23 cellular contexts compared by ENCODE assay signal in genomic region chrX:141904262-141904661, GRCh38. TPM values are rescaled to one million over a fixed set of nuclear protein-coding genes. Genes with fewer than 3 reads are reported as not detected.
"Had no signal": no experiment of that assay in that cellular context is flagged by ENCODE, and none has a peak within 500 bp of the region (broad histone marks: within the 10 kb centered on the region; RNA-seq: fewer than 3 reads in every experiment).

No MANE protein-coding gene starts in this region.

- H3K9me3 ChIP-seq: pancreas had no signal

- ATAC-seq: esophagus mucosa, heart left ventricle, left colon, left ventricle myocardium superior, pancreas, right cardiac atrium had no signal

- H3K4me3 ChIP-seq: heart left ventricle, lung, pancreas had no signal

- H3K36me3 ChIP-seq: heart left ventricle, pancreas had no signal

- H3K27me3 ChIP-seq: heart left ventricle, pancreas had no signal

- H3K4me1 Mint-ChIP-seq: nephron had no signal

- H3K27ac Mint-ChIP-seq: nephron, progenitor cell of endocrine pancreas had no signal

- H3K4me1 ChIP-seq: heart left ventricle, pancreas had no signal

- H3K4me3 Mint-ChIP-seq: nephron had no signal

- H3K27ac ChIP-seq: heart left ventricle, pancreas had no signal

- DNase-seq: effector memory CD4-positive, alpha-beta T cell; heart left ventricle; hippocampal formation; left colon; left ventricle myocardium superior; mesenchymal stem cell; midbrain; occipital lobe; right cardiac atrium; small intestine; stimulated activated CD4-positive, alpha-beta T cell treated with anti-CD3 and anti-CD28 coated beads, Interleukin-12 subunit alpha, Interleukin-12 subunit beta, amount 100 ng/mL, for 4 hours; stimulated activated naive CD4-positive, alpha-beta T cell treated with Interleukin-2 at 50 U/mL for 16 hours; trophoblast cell had no signal

RNA-seq across cellular contexts. Expression of gene MAGEC1, which starts 0.6 kb away (rescaled TPM):
- total RNA-seq: esophagus mucosa, fibroblast of lung, frontal cortex, glomerular endothelial cell, heart left ventricle, kidney epithelial cell, left colon, left ventricle myocardium superior, occipital lobe, pancreas, progenitor cell of endocrine pancreas, right cardiac atrium, urinary bladder had no signal
